16 cellular contexts compared by ENCODE assay signal in genomic region chr15:52368402-52368801, GRCh38.
"Had no signal": no experiment of that assay in that cellular context is flagged by ENCODE, and none has a peak within 500 bp of the region (broad histone marks: within the 10 kb centered on the region; RNA-seq: fewer than 3 reads in every experiment).

No MANE protein-coding gene starts in this region.

- H3K4me1 Mint-ChIP-seq: activated CD4-positive, alpha-beta T cell treated with anti-CD3 and anti-CD28 coated beads, Interleukin-2, amount 10 ng/mL, durations not matched to agents 7 days and 5 days; nephron progenitor cell had no signal

- H3K9me3 ChIP-seq: adrenal gland, colonic mucosa, transverse colon had no signal

- H3K4me3 Mint-ChIP-seq: activated B cell treated with CpG ODN at 0.5 μM for 24 hours; activated CD4-positive, alpha-beta T cell treated with anti-CD3 and anti-CD28 coated beads, Interleukin-2, amount 10 ng/mL, durations not matched to agents 7 days and 5 days; nephron progenitor cell had no signal

- H3K27me3 ChIP-seq: adrenal gland, colonic mucosa, transverse colon had no signal

- H3K4me1 ChIP-seq: colonic mucosa, transverse colon had no signal

- H3K9me3 Mint-ChIP-seq: activated B cell treated with CpG ODN at 0.5 μM for 24 hours; activated CD4-positive, alpha-beta T cell treated with anti-CD3 and anti-CD28 coated beads, Interleukin-2, amount 10 ng/mL, durations not matched to agents 7 days and 5 days; nephron progenitor cell had no signal

- H3K27me3 Mint-ChIP-seq: activated B cell treated with CpG ODN at 0.5 μM for 24 hours; activated CD4-positive, alpha-beta T cell treated with anti-CD3 and anti-CD28 coated beads, Interleukin-2, amount 10 ng/mL, durations not matched to agents 7 days and 5 days; progenitor cell of endocrine pancreas had no signal

- H3K4me3 ChIP-seq: adrenal gland, colonic mucosa, transverse colon had no signal

- H3K36me3 ChIP-seq: adrenal gland, colonic mucosa had no signal

- ATAC-seq: esophagus mucosa had no signal

- H3K27ac ChIP-seq: adrenal gland, colonic mucosa, transverse colon had no signal

- DNase-seq: activated B cell treated with CpG ODN at 0.5 μM for 24 hours; activated CD4-positive, alpha-beta T cell treated with anti-CD3 and anti-CD28 coated beads, Interleukin-2, amount 10 ng/mL, durations not matched to agents 7 days and 5 days; activated naive CD4-positive, alpha-beta T cell treated with anti-CD3 and anti-CD28 coated beads, Interleukin-2, amount 50 U/mL, for 16 hours; activated T-cell treated with anti-CD3 and anti-CD28 coated beads for 4 hours; adrenal gland; central memory CD4-positive, alpha-beta T cell; colonic mucosa; nephron progenitor cell; occipital lobe; right cardiac atrium; small intestine; stimulated activated CD4-positive, alpha-beta T cell treated with anti-CD3 and anti-CD28 coated beads, Interleukin-4, amount 100 ng/mL, for 24 hours; stimulated activated naive CD4-positive, alpha-beta T cell treated with Interleukin-2 at 50 U/mL for 16 hours; transverse colon had no signal

- H3K27ac Mint-ChIP-seq: activated B cell treated with CpG ODN at 0.5 μM for 24 hours; activated CD4-positive, alpha-beta T cell treated with anti-CD3 and anti-CD28 coated beads, Interleukin-2, amount 10 ng/mL, durations not matched to agents 7 days and 5 days; nephron progenitor cell; progenitor cell of endocrine pancreas had no signal
